In genomic region chr20:61048292-61048691, GRCh38 we compare ENCODE assay signal across 4 cellular contexts.
"Had no signal": no experiment of that assay in that cellular context is flagged by ENCODE, and none has a peak within 500 bp of the region (broad histone marks: within the 10 kb centered on the region; RNA-seq: fewer than 3 reads in every experiment).

No MANE protein-coding gene starts in this region.

- H3K27ac ChIP-seq: HL-60 had no signal

- H3K4me3 ChIP-seq: K562 had no signal

- DNase-seq: IMR-90 had no signal

- ATAC-seq: HepG2, K562 had no signal
